8 cellular contexts compared by ENCODE assay signal in the genomic region with DNA sequence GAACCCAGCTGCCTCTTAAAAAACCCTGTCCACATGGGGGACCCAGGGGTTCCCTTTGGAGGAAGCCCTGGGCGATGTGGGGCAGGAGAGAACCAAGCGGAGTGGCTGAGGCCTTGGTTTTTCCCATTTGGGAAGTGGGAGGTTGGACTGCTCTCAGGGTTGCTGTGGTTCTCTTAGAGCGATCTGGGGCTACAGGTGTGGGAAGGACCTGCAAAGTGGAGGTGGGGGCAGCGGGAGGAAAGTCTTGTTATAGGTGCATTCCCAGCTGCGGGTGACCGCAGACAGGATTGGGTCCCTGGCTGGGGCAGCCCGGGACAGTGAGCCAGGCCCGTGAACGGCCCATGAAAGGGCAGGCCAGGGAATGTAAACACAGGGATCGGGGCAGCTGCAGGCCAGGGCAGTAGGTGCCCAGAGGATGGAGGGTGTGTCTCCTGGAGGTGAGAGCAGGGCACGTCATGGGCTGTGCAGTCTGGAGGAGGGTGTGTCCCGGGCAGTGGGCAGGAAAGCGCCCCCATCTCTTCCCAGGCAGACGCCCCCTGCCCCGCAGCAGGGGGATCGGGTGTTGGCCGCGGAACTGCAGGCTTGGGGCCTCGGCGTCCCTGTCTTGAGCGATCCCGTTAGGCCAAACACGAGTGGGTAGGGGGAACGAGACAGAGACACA. TPM values are rescaled to one million over a fixed set of nuclear protein-coding genes. Genes with fewer than 3 reads are reported as not detected.
A peak's percentile ranks its signal among the peaks of the same experiment; 100 is the strongest.
DNase-seq lines count a peak whose midpoint lies in the region; ATAC-seq and TF ChIP-seq lines count a peak whose summit lies in the region.

No MANE protein-coding gene starts in this region.

- H3K9ac ChIP-seq in SK-N-SH (peak overlapping the region; percentile 28; the same call in 1 of the 2 replicates), stomach smooth muscle (ENCODE audit: low read length in 2 of 2) (peak overlapping the region; percentile 58 to 68)

- peaks cover 33% of the 10 kb centered on the region for H3K36me3 Mint-ChIP-seq in activated naive CD8-positive, alpha-beta T cell treated with anti-CD3 and anti-CD28 coated beads, Interleukin-2, amount 10 ng/mL, durations not matched to agents 7 days and 5 days
- peaks cover 7 to 11% (median 9%) of the 10 kb centered on the region in 3 donors for H3K36me3 Mint-ChIP-seq in immature natural killer cell

- peaks cover 11% of the 10 kb centered on the region for H3K9me3 Mint-ChIP-seq in activated naive CD8-positive, alpha-beta T cell treated with anti-CD3 and anti-CD28 coated beads, Interleukin-2, amount 10 ng/mL, durations not matched to agents 7 days and 5 days
- peaks cover 0 to 2% (median 0%) of the 10 kb centered on the region in 6 donors for H3K9me3 Mint-ChIP-seq in immature natural killer cell

- no peak for TF ChIP-seq EP300 in SK-N-SH (IDR thresholded peaks at IDR 0.05; ENCODE audit: borderline replicate concordance in 1 of 2, low read depth in 1 of 2, low read length in 1 of 2)

- POLR2A ChIA-PET in SK-N-SH (lab: Yijun Ruan, JAX): interaction anchor here (1.3 kb wide), 1 partner anchor 23 kb away, joined by 3 read pairs; no protein-coding TSS in a partner anchor
- POLR2A ChIA-PET in activated naive CD8-positive, alpha-beta T cell treated with anti-CD3 and anti-CD28 coated beads, Interleukin-2, amount 10 ng/mL, durations not matched to agents 7 days and 5 days (lab: Charles Lee): interaction anchor here (0.6 to 1.3 kb wide), 6 partner anchors 10 to 314 kb away, joined by 3 to 8 read pairs (median 3); partner anchors contain the start of genes DENND1C and KHSRP

- peak overlapping the region; percentile 89 for H2AFZ ChIP-seq in SK-N-SH (ENCODE audit: low read depth)

- TF ChIP-seq CTCF in SK-N-SH (IDR thresholded peaks at IDR 0.05): no peak

- WGBS in SK-N-SH (ENCODE audit: low lambda C conversion rate): 42% methylated on average over 20 of the region's 24 CpGs

- no peak for TF ChIP-seq RAD21 in SK-N-SH (IDR thresholded peaks at IDR 0.05; ENCODE audit: low read length)

- peaks cover 0 to 9% of the 10 kb centered on the region in 2 experiments; a peak in 1 of 4 replicates for H3K4me1 ChIP-seq in SK-N-SH (ENCODE audit: control insufficient read depth in 1 of 2, insufficient read depth in 2 of 2, low read depth in 1 of 2, low read length in 1 of 2)
- H3K4me1 ChIP-seq in stomach smooth muscle (ENCODE audit: control insufficient read depth, insufficient read depth, low read length): peaks cover 14% of the 10 kb centered on the region

- H4K20me1 ChIP-seq in SK-N-SH (ENCODE audit: insufficient read depth): no peaks in the 10 kb centered on the region

- peaks cover 14% of the 10 kb centered on the region for H3K4me1 Mint-ChIP-seq in activated naive CD8-positive, alpha-beta T cell treated with anti-CD3 and anti-CD28 coated beads, Interleukin-2, amount 10 ng/mL, durations not matched to agents 7 days and 5 days
- H3K4me1 Mint-ChIP-seq in immature natural killer cell: peaks cover 10 to 22% of the 10 kb centered on the region in 2 donors

- DNase-seq in SK-N-SH: no peak
- DNase-seq in activated naive CD8-positive, alpha-beta T cell treated with anti-CD3 and anti-CD28 coated beads, Interleukin-2, amount 10 ng/mL, durations not matched to agents 7 days and 5 days: no peak
- DNase-seq in immature natural killer cell: no peak
- DNase-seq in cortex of kidney (lab: John Stamatoyannopoulos, UW): no peak
- DNase-seq in effector CD4-positive, alpha-beta T cell: no peak
- DNase-seq in stimulated activated CD4-positive, alpha-beta T cell treated with anti-CD3 and anti-CD28 coated beads, Interleukin-2, amount 100 ng/mL, for 24 hours: no peak

- no peaks in the 10 kb centered on the region for H3K9me3 ChIP-seq in SK-N-SH
- peaks cover 0 to 8% of the 10 kb centered on the region in 2 donors for H3K9me3 ChIP-seq in stomach smooth muscle (ENCODE audit: control insufficient read depth in 2 of 2, low read length in 2 of 2)

- no peak for ATAC-seq in SK-N-SH treated with all-trans-retinoic acid at 6 μM for 48 hours
- no peak for ATAC-seq in activated naive CD8-positive, alpha-beta T cell treated with anti-CD3 and anti-CD28 coated beads, Interleukin-2, amount 10 ng/mL, durations not matched to agents 7 days and 5 days (ENCODE audit: low read depth)

- H3K27me3 Mint-ChIP-seq in activated naive CD8-positive, alpha-beta T cell treated with anti-CD3 and anti-CD28 coated beads, Interleukin-2, amount 10 ng/mL, durations not matched to agents 7 days and 5 days: no peaks in the 10 kb centered on the region
- H3K27me3 Mint-ChIP-seq in immature natural killer cell (ENCODE audit: low read depth in 3 of 3): peaks cover 6 to 10% (median 6%) of the 10 kb centered on the region in 3 donors

- H3K27ac Mint-ChIP-seq in activated naive CD8-positive, alpha-beta T cell treated with anti-CD3 and anti-CD28 coated beads, Interleukin-2, amount 10 ng/mL, durations not matched to agents 7 days and 5 days: peak overlapping the region; percentile 88
- peak overlapping the region in 5 of 6 donors; percentile 6 to 83 (median 64) for H3K27ac Mint-ChIP-seq in immature natural killer cell

- peak overlapping the region; percentile 89 for H3K4me3 Mint-ChIP-seq in activated naive CD8-positive, alpha-beta T cell treated with anti-CD3 and anti-CD28 coated beads, Interleukin-2, amount 10 ng/mL, durations not matched to agents 7 days and 5 days
- peak overlapping the region; percentile 78 to 86 (median 83) for H3K4me3 Mint-ChIP-seq in immature natural killer cell

- no peaks in the 10 kb centered on the region for H3K79me2 ChIP-seq in SK-N-SH (ENCODE audit: insufficient read depth)

- H3K36me3 ChIP-seq in SK-N-SH (replicated peaks in 1 of 2; ENCODE audit: control insufficient read depth in 1 of 2, insufficient read depth in 2 of 2, low read length in 1 of 2) (peaks cover 0 to 9% of the 10 kb centered on the region in 2 experiments), stomach smooth muscle (ENCODE audit: control insufficient read depth in 2 of 2, insufficient read depth in 2 of 2, low read length in 2 of 2) (peaks cover 21 to 24% of the 10 kb centered on the region in 2 donors)

- H3K27ac ChIP-seq in SK-N-SH (ENCODE audit: low read depth in 2 of 2, low read length in 1 of 2) (no peak overlapping the region), stomach smooth muscle (ENCODE audit: low read length) (peak overlapping the region; percentile 64)

- CTCF ChIA-PET in SK-N-SH (lab: Yijun Ruan, JAX): interaction anchor here (1.1 kb wide), 1 partner anchor 46 kb away, joined by 8 read pairs; no protein-coding TSS in a partner anchor

- H3K9me2 ChIP-seq in SK-N-SH: no peaks in the 10 kb centered on the region

- peaks cover 1% of the 10 kb centered on the region for H3K27me3 ChIP-seq in SK-N-SH (ENCODE audit: insufficient read depth)
- H3K27me3 ChIP-seq in stomach smooth muscle (ENCODE audit: control insufficient read depth in 1 of 2, insufficient read depth in 2 of 2, low read length in 2 of 2): peaks cover 1 to 7% of the 10 kb centered on the region in 2 donors

- H3K4me2 ChIP-seq in SK-N-SH: peak overlapping the region; percentile 96

- H3F3A ChIP-seq in SK-N-SH (replicated peaks; ENCODE audit: insufficient read depth): no peaks in the 10 kb centered on the region

- H3K4me3 ChIP-seq in SK-N-SH (ENCODE audit: low read depth in 2 of 2, low read length in 1 of 2) (peak overlapping the region; percentile 69 to 84), stomach smooth muscle (ENCODE audit: low read length in 2 of 2) (peak overlapping the region; percentile 83 to 88)

TF ChIP-seq in SK-N-SH, 30 proteins besides CTCF, POLR2A, EP300 and RAD21 (continues in another document):
- no peak for TF ChIP-seq SMC3 (IDR thresholded peaks at IDR 0.05; ENCODE audit: low read depth, low read length)
- TF ChIP-seq FOXM1 (IDR thresholded peaks at IDR 0.05; ENCODE audit: low read depth): no peak
- TF ChIP-seq JUND (IDR thresholded peaks at IDR 0.05): no peak

TF ChIP-seq in SK-N-SH treated with all-trans-retinoic acid at 6 μM for 48 hours, 23 proteins besides CTCF, POLR2A, EP300 and RAD21 (continues in another document):
- no peak for TF ChIP-seq BACH2 (CRISPR knock-in tag; IDR thresholded peaks at IDR 0.05; ENCODE audit: borderline replicate concordance)

RNA-seq across cellular contexts. Expression of gene SLC25A23, which starts 0.8 kb away (rescaled TPM):
- polyA plus RNA-seq in SK-N-SH (2012; rRNA removed): 9.4 and 10.9 TPM in 2 replicates
- 6.3 and 9.1 TPM in 2 replicates for polyA plus RNA-seq in SK-N-SH (2012; cell fraction: cytosol; rRNA removed)
- polyA plus RNA-seq in SK-N-SH (2012; cell fraction: nucleus; rRNA removed): 27.1 and 28.0 TPM in 2 replicates
- 10 to 100 TPM; 35.5 to 38.3 TPM for total RNA-seq in activated naive CD8-positive, alpha-beta T cell treated with anti-CD3 and anti-CD28 coated beads, Interleukin-2, amount 10 ng/mL, durations not matched to agents 7 days and 5 days
- polyA plus RNA-seq in immature natural killer cell: 10 to 100 TPM in 1 of 3 donors, 1 to 10 TPM in 1, under 1 TPM in 1; 0.61 to 14.7 (median 4.1) TPM

RNA-seq across cellular contexts. Expression of gene CRB3, which starts 5.2 kb away (rescaled TPM):
- not detected in 2 replicates for polyA plus RNA-seq in SK-N-SH (2012; rRNA removed)
- polyA plus RNA-seq in SK-N-SH (2012; cell fraction: cytosol; rRNA removed): 0.01 TPM in 1 of 2 replicates, not detected in the other
- polyA plus RNA-seq in SK-N-SH (2012; cell fraction: nucleus; rRNA removed): 0.06 TPM in 1 of 2 replicates, not detected in the other
- total RNA-seq in activated naive CD8-positive, alpha-beta T cell treated with anti-CD3 and anti-CD28 coated beads, Interleukin-2, amount 10 ng/mL, durations not matched to agents 7 days and 5 days: 1 to 10 TPM; 2.7 to 3.5 TPM
- under 1 TPM in 1 of 3 donors, not detected in 2; 0.39 TPM for polyA plus RNA-seq in immature natural killer cell

RNA-seq across cellular contexts. Expression of gene DENND1C, which starts 22.8 kb away (rescaled TPM):
- polyA plus RNA-seq in SK-N-SH (2012; rRNA removed) (0.05 and 0.11 TPM in 2 replicates), immature natural killer cell (100 to 1,000 TPM in 1 of 3 donors, 10 to 100 TPM in 2; 29.0 to 120 (median 32.9) TPM)
- polyA plus RNA-seq in SK-N-SH (2012; cell fraction: cytosol; rRNA removed): 0.03 and 0.04 TPM in 2 replicates
- polyA plus RNA-seq in SK-N-SH (2012; cell fraction: nucleus; rRNA removed): 0.08 and 0.12 TPM in 2 replicates
- 100 to 1,000 TPM; 126 to 130 TPM for total RNA-seq in activated naive CD8-positive, alpha-beta T cell treated with anti-CD3 and anti-CD28 coated beads, Interleukin-2, amount 10 ng/mL, durations not matched to agents 7 days and 5 days

RNA-seq across cellular contexts. Expression of gene SLC25A41, which starts 25.3 kb away (rescaled TPM):
- polyA plus RNA-seq in SK-N-SH (2012; rRNA removed) (0.06 and 0.12 TPM in 2 replicates), immature natural killer cell (not detected)
- polyA plus RNA-seq in SK-N-SH (2012; cell fraction: cytosol; rRNA removed): 0.03 and 0.05 TPM in 2 replicates
- 0.25 and 0.31 TPM in 2 replicates for polyA plus RNA-seq in SK-N-SH (2012; cell fraction: nucleus; rRNA removed)
- total RNA-seq in activated naive CD8-positive, alpha-beta T cell treated with anti-CD3 and anti-CD28 coated beads, Interleukin-2, amount 10 ng/mL, durations not matched to agents 7 days and 5 days: 1 to 10 TPM in 1 of 2 experiments, under 1 TPM in 1; 0.91 to 1.0 TPM

RNA-seq across cellular contexts. Expression of gene KHSRP, which starts 34.2 kb away (rescaled TPM):
- polyA plus RNA-seq in SK-N-SH (2012; rRNA removed): 57.1 and 96.8 TPM in 2 replicates
- polyA plus RNA-seq in SK-N-SH (2012; cell fraction: cytosol; rRNA removed): 50.4 and 82.3 TPM in 2 replicates
- 78.4 and 95.7 TPM in 2 replicates for polyA plus RNA-seq in SK-N-SH (2012; cell fraction: nucleus; rRNA removed)
- total RNA-seq in activated naive CD8-positive, alpha-beta T cell treated with anti-CD3 and anti-CD28 coated beads, Interleukin-2, amount 10 ng/mL, durations not matched to agents 7 days and 5 days: 100 to 1,000 TPM; 266 to 268 TPM
- 10 to 100 TPM in 1 of 3 donors, 1 to 10 TPM in 2; 3.9 to 15.6 (median 9.8) TPM for polyA plus RNA-seq in immature natural killer cell

Comparison
In these comparisons a context has a peak if more than half of its experiments do, and no peak if none do; other contexts are left out.
1. RNA of gene DENND1C, which starts 22.8 kb away (polyA plus RNA-seq): 29.0 to 120 TPM in immature natural killer cell; 0.03 to 0.12 TPM in SK-N-SH; every median in the first group is over 10 times any median in the second.